Comparison of ENCODE assay signal across 13 cellular contexts in the genomic region with DNA sequence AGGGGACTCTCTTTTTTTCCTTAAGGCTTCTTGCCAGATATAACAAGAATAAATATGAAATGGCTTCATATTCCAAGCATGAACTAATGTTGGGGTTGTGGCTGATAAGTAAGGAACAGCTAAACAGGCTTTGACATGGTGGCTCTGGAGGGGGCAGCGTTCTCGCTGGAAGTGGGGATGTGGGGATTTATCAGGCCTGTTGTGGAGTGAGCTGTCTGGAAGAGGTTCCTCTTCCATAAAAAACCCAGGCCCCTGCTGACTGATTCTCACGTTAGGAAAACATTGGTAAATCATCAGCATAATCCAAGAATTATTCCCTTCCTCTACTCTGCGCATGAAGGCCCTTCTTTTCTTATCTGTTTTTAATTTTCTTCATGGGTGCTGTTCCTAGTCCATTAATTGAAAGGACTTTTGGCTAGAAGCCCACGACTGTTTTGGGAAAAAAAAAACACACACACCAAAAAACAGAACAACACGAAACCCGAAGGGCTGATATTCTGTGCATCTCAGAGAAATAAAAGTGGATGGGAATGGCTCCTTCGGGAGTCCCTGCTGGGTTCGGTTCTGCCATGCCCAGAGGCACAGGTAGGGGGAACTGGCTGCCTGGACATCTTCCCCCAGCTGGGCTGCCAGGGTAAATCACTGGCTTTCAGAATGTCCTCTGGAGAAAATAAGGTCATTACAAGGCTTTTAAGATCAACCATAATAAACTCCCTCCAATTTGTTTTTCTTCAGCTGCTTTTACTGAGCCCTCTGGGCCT.
DNase-seq lines count a peak whose midpoint lies in the region; ATAC-seq and TF ChIP-seq lines count a peak whose summit lies in the region.
"Had no signal": no experiment of that assay in that cellular context is flagged by ENCODE, and none has a peak within 500 bp of the region (broad histone marks: within the 10 kb centered on the region; RNA-seq: fewer than 3 reads in every experiment).

No MANE protein-coding gene starts in this region.

- peaks cover 42 to 43% of the 10 kb centered on the region in 2 experiments for H3K4me1 Mint-ChIP-seq in H9

- H3T11ph ChIP-seq in H9 (ENCODE audit: low read length), result no peak overlapping the region

- H2BK20ac ChIP-seq in H9 (ENCODE audit: low read depth, low read length, poor library complexity, severe bottlenecking), result no peak overlapping the region

- no peaks in the 10 kb centered on the region for H3K9me3 ChIP-seq in H9 (ENCODE audit: control insufficient read depth, low read depth, low read length)
- no peaks in the 10 kb centered on the region for H3K9me3 ChIP-seq in right cardiac atrium (ENCODE audit: control insufficient read depth, low read length)
- no peaks in the 10 kb centered on the region for H3K9me3 ChIP-seq in stomach
- H3K9me3 ChIP-seq: HAP-1 had no signal

- intact Hi-C loops in right cardiac atrium (cut with DNase I) (loop anchor here in 1 of 4 donors (10.0 kb wide), 1 partner anchor 61 kb away; no protein-coding TSS in a partner anchor), stomach (cut with DNase I; ENCODE audit: low total_unique reads) (no loop called here)

- H2BK120ac ChIP-seq in H9 (ENCODE audit: low read depth, low read length, poor library complexity, severe bottlenecking), result no peak overlapping the region

- peak; percentile 58 for TF ChIP-seq CTCF in H9 (conservative IDR thresholded peaks at IDR 0.05)
- TF ChIP-seq CTCF in stomach (IDR thresholded peaks at IDR 0.05), result peak in 5 of 7 experiments; percentile 7 to 40 (median 35)

- no CpG with 5 or more reads among the region's 9 CpGs for WGBS in H9 (ENCODE audit: extremely low coverage, insufficient read length, low lambda C conversion rate)
- WGBS in right cardiac atrium, result 43% methylated on average over 9 of the region's 9 CpGs
- 43 to 59% (median 57%) methylated on average over 9 of the region's 9 CpGs for WGBS in stomach, 5 donors

- H4K91ac ChIP-seq in H9 (ENCODE audit: insufficient read length, low read depth, low read length), result no peak overlapping the region

- no peaks in the 10 kb centered on the region for H3K36me3 ChIP-seq in stomach
- H3K36me3 ChIP-seq: HAP-1 had no signal

- no peak overlapping the region for H2AFZ ChIP-seq in H9 (ENCODE audit: low read length)

- H3K36me3 Mint-ChIP-seq in H9 (ENCODE audit: insufficient read depth in 1 of 3, low read depth in 3 of 3), result no peaks in the 10 kb centered on the region

- H3K27me3 ChIP-seq in H9 (ENCODE audit: insufficient read depth, low read length), result no peaks in the 10 kb centered on the region
- H3K27me3 ChIP-seq in right cardiac atrium (ENCODE audit: control insufficient read depth, insufficient read depth), result no peaks in the 10 kb centered on the region
- no peaks in the 10 kb centered on the region for H3K27me3 ChIP-seq in stomach

- no peaks in the 10 kb centered on the region for H3K23me2 ChIP-seq in H9 (ENCODE audit: insufficient read length, low read depth, low read length, poor library complexity, severe bottlenecking)

- DNase-seq in H9 (no peak), astrocyte of the hippocampus (ENCODE audit: low read depth, low spot score) (peak; percentile 54), right cardiac atrium (peak in 2 of 3 donors; percentile 62 to 69), stomach (peak; percentile 32), NCI-H2171 treated with DMSO at 0.1 percent for 48 hours (lab: John Stamatoyannopoulos, UW) (no peak), DMS153 treated with DMSO at 0.1 percent for 48 hours (lab: John Stamatoyannopoulos, UW; ENCODE audit: unreplicated experiment) (no peak), mesenteric fat pad (ENCODE audit: low spot score) (no peak)
- no peak for DNase-seq in effector CD4-positive, alpha-beta T cell
- DNase-seq: activated CD8-positive, alpha-beta memory T cell treated with anti-CD3 and anti-CD28 coated beads, Interleukin-2, amount 50 U/mL, for 48 hours; DMS53; NCI-H774; T-helper 17 cell had no signal

- no peak overlapping the region for H4K5ac ChIP-seq in H9 (ENCODE audit: insufficient read length, low read depth, low read length)

- H3K4ac ChIP-seq in H9 (ENCODE audit: low read depth, low read length), result no peak overlapping the region

- peak; percentile 61 to 76 for ATAC-seq in right cardiac atrium
- ATAC-seq: T-helper 17 cell had no signal

- no peak overlapping the region for H2BK5ac ChIP-seq in H9 (ENCODE audit: insufficient read length, low read length)

- H3K14ac ChIP-seq in H9 (ENCODE audit: insufficient read depth, low read length), result no peak overlapping the region

- no peak overlapping the region for H3K4me3 Mint-ChIP-seq in H9
- H3K4me3 Mint-ChIP-seq: T-helper 17 cell had no signal

- no peak overlapping the region for H3K9ac ChIP-seq in H9 (ENCODE audit: extremely low read depth, insufficient read length, low read length)

- no peak for TF ChIP-seq EP300 in stomach (IDR thresholded peaks at IDR 0.05)

- H3K9me3 Mint-ChIP-seq in H9, result no peaks in the 10 kb centered on the region

- H2AK5ac ChIP-seq in H9 (ENCODE audit: insufficient read length, low read length), result no peak overlapping the region

- H3K4me2 ChIP-seq in H9 (ENCODE audit: insufficient read depth, insufficient read length, low read length), result no peak overlapping the region

- H3K4me1 ChIP-seq in H9 (ENCODE audit: insufficient read depth, low read length), result peaks cover 5% of the 10 kb centered on the region; the same call in 1 of the 2 replicates
- H3K4me1 ChIP-seq in right cardiac atrium (ENCODE audit: control insufficient read depth, insufficient read depth, low read length), result peaks cover 4% of the 10 kb centered on the region
- peaks cover 0 to 22% (median 11%) of the 10 kb centered on the region in 4 donors for H3K4me1 ChIP-seq in stomach

- H4K8ac ChIP-seq in H9 (replicated peaks; ENCODE audit: insufficient read length, low read depth, low read length), result no peak overlapping the region

- no peaks in the 10 kb centered on the region for H3K79me2 ChIP-seq in H9 (ENCODE audit: insufficient read depth, low read length)

- no peak overlapping the region; a peak in 1 of 7 replicates for H3K27ac Mint-ChIP-seq in H9
- H3K27ac Mint-ChIP-seq: T-helper 17 cell had no signal

- H3K4me3 ChIP-seq in right cardiac atrium (ENCODE audit: low read length), result no peak overlapping the region
- H3K4me3 ChIP-seq in stomach, result no peak overlapping the region
- H3K4me3 ChIP-seq: HAP-1 had no signal

- H2BK15ac ChIP-seq in H9 (ENCODE audit: low read depth, low read length), result no peak overlapping the region

- H3K18ac ChIP-seq in H9 (ENCODE audit: insufficient read length, low read depth, low read length), result no peak overlapping the region

- H3K79me1 ChIP-seq in H9 (ENCODE audit: insufficient read depth, low read depth, low read length, poor library complexity, severe bottlenecking), result no peaks in the 10 kb centered on the region

- no peak overlapping the region for H3K56ac ChIP-seq in H9 (ENCODE audit: insufficient read length, low read depth, low read length)

- no peak for TF ChIP-seq POLR2A in stomach (IDR thresholded peaks at IDR 0.05)

- H3K27ac ChIP-seq in H9 (ENCODE audit: insufficient read length, low read depth, low read length) (no peak overlapping the region), right cardiac atrium (ENCODE audit: low read length) (peak overlapping the region; percentile 37), stomach (peak overlapping the region in 2 of 5 donors; percentile 25 to 55)

- no peak overlapping the region for H2BK12ac ChIP-seq in H9 (ENCODE audit: insufficient read length, low read depth, low read length)

- peaks cover 5% of the 10 kb centered on the region for H3K27me3 Mint-ChIP-seq in H9 (ENCODE audit: low read depth)

- H4K20me1 ChIP-seq in H9 (ENCODE audit: control insufficient read depth, insufficient read depth, insufficient read length), result no peaks in the 10 kb centered on the region

- H3K23ac ChIP-seq in H9 (ENCODE audit: insufficient read length, low read depth, low read length), result no peak overlapping the region

Comparison
In these comparisons a context has a peak if more than half of its experiments do, and no peak if none do; other contexts are left out.
1. DNase-seq: peak in astrocyte of the hippocampus (single experiment), right cardiac atrium (2 of 3) and stomach (single experiment); none in H9 (single experiment), NCI-H2171 treated with DMSO at 0.1 percent for 48 hours (single experiment), DMS153 treated with DMSO at 0.1 percent for 48 hours (single experiment), effector CD4-positive, alpha-beta T cell (single experiment) and mesenteric fat pad (single experiment).